In the genomic region with DNA sequence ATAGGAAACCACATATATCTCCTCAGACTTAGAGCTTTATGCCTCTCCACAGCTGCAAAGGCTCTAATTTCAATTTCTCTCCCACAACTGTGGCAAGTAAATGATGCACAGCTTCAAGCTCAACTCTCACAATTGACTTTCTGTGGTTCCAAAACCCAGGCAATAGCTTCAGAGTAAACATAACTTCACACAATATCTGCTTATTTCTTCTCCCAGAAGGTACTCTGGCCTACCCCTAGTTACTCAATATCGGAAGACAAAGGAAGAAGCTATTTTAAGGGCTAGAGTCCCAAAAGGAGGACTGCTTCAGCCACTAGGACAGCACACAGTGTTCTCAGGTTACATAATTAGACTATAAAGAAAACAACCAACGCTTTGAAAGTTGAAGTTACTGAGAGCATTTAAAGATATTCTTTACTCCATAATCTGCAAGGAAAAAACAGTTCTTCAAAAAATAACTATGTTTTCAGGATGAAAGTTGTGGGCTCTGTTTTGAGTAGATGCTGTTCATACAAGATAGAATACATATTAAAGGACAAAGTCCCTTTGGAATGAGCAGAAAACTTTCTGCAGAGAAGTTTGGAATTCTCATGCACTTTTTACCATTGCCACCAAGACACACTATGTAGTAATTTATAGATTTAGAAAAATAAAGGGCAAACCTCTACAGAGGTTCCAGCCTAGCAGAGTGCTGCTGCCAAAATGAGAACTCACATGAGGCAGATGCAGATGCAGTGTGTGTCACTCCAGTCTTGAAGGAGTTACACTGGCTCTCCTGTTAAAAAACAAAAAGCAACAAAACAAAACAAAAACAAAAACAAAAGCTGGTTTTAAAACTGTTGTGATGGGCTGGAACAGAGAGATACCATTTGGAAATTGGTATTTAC, we compare ENCODE assay signal across 9 cellular contexts.
A peak's percentile ranks its signal among the peaks of the same experiment; 100 is the strongest.
DNase-seq lines count a peak whose midpoint lies in the region; ATAC-seq, FAIRE-seq and TF ChIP-seq lines count a peak whose summit lies in the region.
"Had no signal": no experiment of that assay in that cellular context is flagged by ENCODE, and none has a peak within 500 bp of the region (broad histone marks: within the 10 kb centered on the region; RNA-seq: fewer than 3 reads in every experiment).

No MANE protein-coding gene starts in this region.

- no peak overlapping the region for H2AFZ ChIP-seq in OCI-LY7 (ENCODE audit: low read length)

- H3K9me2 ChIP-seq in OCI-LY7 (ENCODE audit: insufficient read depth, low read length) = no peaks in the 10 kb centered on the region

- peak; percentile 87 for FAIRE-seq in GM12891 (lab: Jason Lieb, UNC)
- FAIRE-seq: endometrium had no signal

- CTCF ChIA-PET in OCI-LY7 (lab: Charles Lee; ENCODE audit: unreplicated experiment) = no interaction called here

- H3K36me3 ChIP-seq in subcutaneous abdominal adipose tissue (ENCODE audit: control insufficient read depth in 5 of 5, insufficient read depth in 5 of 5, low read length in 5 of 5) = peaks cover 0 to 4% (median 0%) of the 10 kb centered on the region in 5 donors
- H3K36me3 ChIP-seq in OCI-LY7 (ENCODE audit: insufficient read depth, low read length) = peaks cover 38% of the 10 kb centered on the region

- no peak for TF ChIP-seq POLR2A in GM12891 (IDR thresholded peaks at IDR 0.05; ENCODE audit: low read depth, low read length)

- H3K27ac ChIP-seq in subcutaneous abdominal adipose tissue (ENCODE audit: low read depth, low read length) = peak overlapping the region; percentile 7
- H3K27ac ChIP-seq in OCI-LY7 (ENCODE audit: low read depth, low read length, poor library complexity, severe bottlenecking) = no peak overlapping the region

- peaks cover 14% of the 10 kb centered on the region; the same call in 1 of the 2 replicates for H3K79me2 ChIP-seq in OCI-LY7 (ENCODE audit: insufficient read depth, low read depth, low read length)

- DNase-seq in GM12891 (ENCODE audit: insufficient read length, low spot score) (no peak), M059J (ENCODE audit: low read depth) (peak; percentile 8), glomerular visceral epithelial cell (ENCODE audit: extremely low spot score) (peak; percentile 4), NCI-H2171 (lab: John Stamatoyannopoulos, UW) (no peak), OCI-LY7 (ENCODE audit: low spot score) (no peak)
- no peak for DNase-seq in stimulated activated CD4-positive, alpha-beta T cell treated with anti-CD3 and anti-CD28 coated beads, Interleukin-2, amount 100 ng/mL, for 48 hours

- H3K4me1 ChIP-seq in subcutaneous abdominal adipose tissue (ENCODE audit: control insufficient read depth in 5 of 5, insufficient read depth in 5 of 5, low read length in 5 of 5) (peaks cover 0 to 24% (median 22%) of the 10 kb centered on the region in 5 donors), OCI-LY7 (ENCODE audit: insufficient read depth, low read length, poor library complexity, severe bottlenecking) (no peaks in the 10 kb centered on the region)

- ATAC-seq in GM21786 (IDR thresholded peaks at IDR 0.05; ENCODE audit: unreplicated experiment) = peak; percentile 74

- H4K20me1 ChIP-seq in OCI-LY7 (ENCODE audit: insufficient read depth, low read length) = no peaks in the 10 kb centered on the region

- POLR2A ChIA-PET in OCI-LY7 (lab: Charles Lee) = interaction anchor here (0.8 to 2.9 kb wide), 3 partner anchors 10 to 81 kb away, joined by 3 to 12 read pairs (median 3); no protein-coding TSS in a partner anchor

- H3K4me3 ChIP-seq in subcutaneous abdominal adipose tissue (ENCODE audit: low read depth in 1 of 5, low read length in 5 of 5) = no peak overlapping the region
- H3K4me3 ChIP-seq in OCI-LY7 (ENCODE audit: low read depth, low read length, poor library complexity, severe bottlenecking) = no peak overlapping the region

- no peak overlapping the region for H3K4me2 ChIP-seq in OCI-LY7 (ENCODE audit: low read length)

- intact Hi-C loops in OCI-LY7 (cut with micrococcal nuclease; ENCODE audit: unreplicated experiment) = no loop called here

- H3K9me3 ChIP-seq in subcutaneous abdominal adipose tissue (ENCODE audit: control insufficient read depth in 5 of 5, low read length in 5 of 5) (no peaks in the 10 kb centered on the region), OCI-LY7 (ENCODE audit: low read length) (no peaks in the 10 kb centered on the region)

- TF ChIP-seq CTCF in OCI-LY7 (conservative IDR thresholded peaks at IDR 0.05; ENCODE audit: low read length) = no peak

- H3K9ac ChIP-seq in subcutaneous abdominal adipose tissue (ENCODE audit: low read length in 5 of 5) = no peak overlapping the region

- no peaks in the 10 kb centered on the region for H3K27me3 ChIP-seq in subcutaneous abdominal adipose tissue (ENCODE audit: control insufficient read depth in 5 of 5, insufficient read depth in 4 of 5, low read length in 5 of 5)

- no TSS peak for BruUV-seq in OCI-LY7 (replicated peaks; lab: Mats Ljungman, UMichigan)

TF ChIP-seq in GM12891, 5 proteins besides CTCF, POLR2A, EP300 and RAD21:
- TF ChIP-seq TAF1 (IDR thresholded peaks at IDR 0.05; ENCODE audit: low read depth, low read length) (no peak), POLR2AphosphoS5 (IDR thresholded peaks at IDR 0.05; ENCODE audit: low read depth, low read length) (no peak), SPI1 (IDR thresholded peaks at IDR 0.05; ENCODE audit: low read depth, low read length) (no peak), PAX5 (IDR thresholded peaks at IDR 0.05; ENCODE audit: insufficient read depth, low read length, severe bottlenecking) (no peak), POU2F2 (IDR thresholded peaks at IDR 0.05; ENCODE audit: low read depth, low read length) (no peak)

Comparison
In these comparisons a context has a peak if more than half of its experiments do, and no peak if none do; other contexts are left out.
1. DNase-seq: peak in M059J (single experiment) and glomerular visceral epithelial cell (single experiment); none in GM12891 (single experiment), stimulated activated CD4-positive, alpha-beta T cell treated with anti-CD3 and anti-CD28 coated beads, Interleukin-2, amount 100 ng/mL, for 48 hours (0 of 2), NCI-H2171 (single experiment) and OCI-LY7 (single experiment).